In the genomic region with DNA sequence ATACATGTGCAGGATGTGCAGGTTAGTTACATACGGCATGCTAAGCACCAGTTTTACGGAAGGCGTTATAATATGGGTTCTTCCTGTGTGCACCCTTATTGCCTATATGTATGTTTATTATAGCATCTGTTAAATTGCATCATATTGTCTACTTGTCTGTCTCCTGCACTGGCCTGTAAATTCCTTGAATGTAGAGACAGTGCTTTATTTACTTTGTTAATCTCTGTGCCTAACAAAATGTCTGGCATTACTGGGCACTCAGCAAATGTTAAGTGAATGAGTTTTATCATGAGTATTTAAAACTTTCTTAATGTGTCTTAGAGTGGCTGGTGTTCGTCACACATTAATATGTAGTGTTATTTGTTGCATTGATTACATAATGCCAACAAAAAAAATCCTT, we compare ENCODE assay signal across 23 cellular contexts.
"Had no signal": no experiment of that assay in that cellular context is flagged by ENCODE, and none has a peak within 500 bp of the region (broad histone marks: within the 10 kb centered on the region; RNA-seq: fewer than 3 reads in every experiment).

No MANE protein-coding gene starts in this region.

- H3K4me3 ChIP-seq: ascending aorta, body of pancreas had no signal

- H3K36me3 ChIP-seq: ascending aorta had no signal

- DNase-seq: activated CD4-positive, alpha-beta T cell treated with anti-CD3 and anti-CD28 coated beads for 1 hour; activated CD4-positive, alpha-beta T cell treated with anti-CD3 and anti-CD28 coated beads, Interleukin-2, amount 10 ng/mL, durations not matched to agents 24 days and 14 days; activated CD4-positive, alpha-beta T cell treated with anti-CD3 and anti-CD28 coated beads, Interleukin-2, amount 50 U/mL, for 48 hours; activated CD8-positive, alpha-beta memory T cell treated with anti-CD3 and anti-CD28 coated beads, Interleukin-2, amount 10 ng/mL, durations not matched to agents 7 days and 5 days; activated effector memory CD4-positive, alpha-beta T cell treated with Interleukin-2 at 50 U/mL for 16 hours; activated naive CD4-positive, alpha-beta T cell treated with Interleukin-2 at 50 U/mL for 16 hours; activated naive CD8-positive, alpha-beta T cell treated with anti-CD3 and anti-CD28 coated beads, Interleukin-2, amount 50 U/mL, for 24 hours; activated T-cell treated with anti-CD3 and anti-CD28 coated beads, Interleukin-2, amount 50 U/mL, for 24 hours; amniotic stem cell; body of pancreas; central memory CD4-positive, alpha-beta T cell; MM.1S; NCI-H1105; NCI-H1436; NCI-H1694 treated with DMSO at 0.1 percent for 48 hours; NCI-H2029 treated with DMSO at 0.1 percent for 48 hours; NCI-H510A treated with DMSO at 0.1 percent for 48 hours; NCI-H69; NK-92 treated with Interleukin-12 subunit alpha and Interleukin-12 subunit beta, amount 100 ng/mL, for 24 hours; SW 1271 had no signal

- H3K27ac ChIP-seq: ascending aorta, body of pancreas had no signal

- ATAC-seq: activated CD8-positive, alpha-beta memory T cell treated with anti-CD3 and anti-CD28 coated beads, Interleukin-2, amount 10 ng/mL, durations not matched to agents 7 days and 5 days; activated naive CD4-positive, alpha-beta T cell treated with anti-CD3 and anti-CD28 coated beads, Interleukin-2, amount 50 U/mL, for 72 hours; activated naive CD8-positive, alpha-beta T cell treated with anti-CD3 and anti-CD28 coated beads, Interleukin-2, amount 50 U/mL, for 24 hours; body of pancreas; SK-N-SH treated with all-trans-retinoic acid at 6 μM for 48 hours had no signal

- H3K27me3 ChIP-seq: ascending aorta, body of pancreas had no signal

- H3K9me3 ChIP-seq: body of pancreas had no signal
